ENCODE assay signal across 13 cellular contexts in the genomic region with DNA sequence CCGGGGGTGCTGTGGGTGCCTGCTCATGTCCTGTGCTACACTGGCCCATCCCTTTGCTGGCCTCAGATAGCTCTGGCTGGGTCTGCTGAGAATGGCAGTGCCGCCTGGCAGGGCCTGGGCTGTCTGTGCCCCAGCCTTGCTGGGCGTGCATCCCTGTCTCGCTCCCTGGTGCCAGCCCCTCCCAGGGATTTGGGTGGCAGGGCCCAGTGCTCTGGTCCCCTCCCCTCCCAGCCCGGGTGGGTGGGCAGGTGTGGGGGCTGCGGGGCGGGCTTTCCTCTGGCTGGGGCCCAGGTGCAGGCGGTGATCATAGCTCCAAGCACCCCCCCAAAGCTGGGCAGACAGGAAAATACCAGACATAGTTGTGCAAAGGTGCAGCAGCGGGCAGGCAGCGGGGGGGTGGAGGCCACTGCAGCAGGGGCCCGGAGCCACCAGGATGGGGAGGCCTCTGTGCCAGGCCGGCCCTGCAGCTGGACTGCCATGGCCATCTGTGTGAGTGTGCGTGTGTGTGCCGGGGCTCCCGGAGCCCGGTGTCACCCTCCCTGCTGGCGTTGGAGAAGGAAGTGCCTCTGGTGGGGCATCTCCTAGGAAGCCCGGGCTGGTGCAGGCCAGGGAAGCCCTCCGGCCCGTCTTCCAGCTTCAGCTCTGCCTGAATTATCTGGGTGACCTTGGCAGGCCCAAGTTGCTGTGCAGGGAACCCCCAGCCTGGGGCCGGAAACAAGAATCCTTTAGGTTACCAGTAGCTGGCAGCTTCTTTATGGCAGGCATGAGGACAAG. TPM values are rescaled to one million over a fixed set of nuclear protein-coding genes. Genes with fewer than 3 reads are reported as not detected.
DNase-seq lines count a peak whose midpoint lies in the region; ATAC-seq, FAIRE-seq and TF ChIP-seq lines count a peak whose summit lies in the region.
"Had no signal": no experiment of that assay in that cellular context is flagged by ENCODE, and none has a peak within 500 bp of the region (broad histone marks: within the 10 kb centered on the region; RNA-seq: fewer than 3 reads in every experiment).

No MANE protein-coding gene starts in this region.

- DNase-seq in A549 (ENCODE audit: low read depth in 1 of 2, low spot score in 1 of 2) (no peak), amygdala (lab: John Stamatoyannopoulos, UW) (peak in 29 of 56 donors; percentile 9 to 76 (median 36)), right cardiac atrium (peak in 2 of 3 donors; percentile 71 to 79), mesenteric fat pad (ENCODE audit: low spot score) (no peak), NCI-H446 (lab: John Stamatoyannopoulos, UW) (no peak), T-helper 1 cell (no peak), Karpas-422 (no peak)
- DNase-seq: activated CD4-positive, alpha-beta T cell treated with anti-CD3 and anti-CD28 coated beads, Interleukin-2, amount 50 U/mL, for 1 hour; erythroblast; NCI-H2107; stimulated activated naive CD8-positive, alpha-beta T cell treated with anti-CD3 and anti-CD28 coated beads, Interleukin-15, Interleukin-2, amounts not matched to agents 100 U/mL and 50 U/mL, for 24 hours had no signal

- intact Hi-C loops in right cardiac atrium (cut with DNase I) = loop anchor here in 2 of 4 donors (10.0 kb wide), 2 partner anchors 118 to 128 kb away; no protein-coding TSS in a partner anchor

- peak overlapping the region; percentile 93 for H3K4me2 ChIP-seq in A549
- H3K4me2 ChIP-seq in Karpas-422 (ENCODE audit: low read depth, low read length, poor library complexity, severe bottlenecking) = no peak overlapping the region

- POLR2A ChIA-PET in A549 (lab: Yijun Ruan, JAX) = interaction anchor here (1.1 to 2.5 kb wide), 4 partner anchors 8 to 52 kb away, joined by 3 to 11 read pairs (median 8); partner anchors contain the start of genes GLIS2 and PAM16

- H3K79me2 ChIP-seq in Karpas-422 (ENCODE audit: low read length) = no peaks in the 10 kb centered on the region

- TF ChIP-seq POLR2A in A549 (IDR thresholded peaks at IDR 0.05; ENCODE audit: low read length) = no peak

- no peak for TF ChIP-seq EP300 in A549 (IDR thresholded peaks at IDR 0.05)

- FAIRE-seq in A549 (lab: Jason Lieb, UNC) = no peak

- no peak overlapping the region for H3K9ac ChIP-seq in rectal smooth muscle tissue (ENCODE audit: low read length)
- no peak overlapping the region for H3K9ac ChIP-seq in Karpas-422 (ENCODE audit: low read length)

- CTCF ChIA-PET in A549 (lab: Yijun Ruan, JAX) = interaction anchor here (0.7 to 22.8 kb wide), 10 partner anchors 8 to 80 kb away, joined by 3 to 423 read pairs (median 6); partner anchors contain the start of gene GLIS2

- no peaks in the 10 kb centered on the region for H3K9me3 ChIP-seq in A549
- H3K9me3 ChIP-seq in right cardiac atrium (ENCODE audit: control insufficient read depth, low read length) = no peaks in the 10 kb centered on the region
- H3K9me3 ChIP-seq in Karpas-422 (ENCODE audit: low read length) = no peaks in the 10 kb centered on the region

- TF ChIP-seq CTCF in A549 (IDR thresholded peaks at IDR 0.05) = no peak

- 38% methylated on average over 9 of the region's 21 CpGs for WGBS in A549 (ENCODE audit: missing lambda C conversion rate)
- WGBS in right cardiac atrium = 47% methylated on average over 21 of the region's 21 CpGs

- H3K27ac ChIP-seq in A549 (peak overlapping the region; percentile 78 to 96), right cardiac atrium (ENCODE audit: low read length) (peak overlapping the region; percentile 44), rectal smooth muscle tissue (ENCODE audit: low read depth, low read length) (peak overlapping the region; percentile 70), Karpas-422 (ENCODE audit: low read length) (no peak overlapping the region)

- H4K20me1 ChIP-seq in Karpas-422 (ENCODE audit: insufficient read depth, low read depth, low read length) = no peaks in the 10 kb centered on the region

- no peak overlapping the region for H2AFZ ChIP-seq in Karpas-422 (ENCODE audit: low read length)

- H3K4me3 ChIP-seq in A549 = no peak overlapping the region; the same call in 2 of the 3 replicates
- no peak overlapping the region for H3K4me3 ChIP-seq in right cardiac atrium (ENCODE audit: low read length)
- no peak overlapping the region for H3K4me3 ChIP-seq in rectal smooth muscle tissue (ENCODE audit: low read length)
- no peak overlapping the region for H3K4me3 ChIP-seq in Karpas-422 (ENCODE audit: low read length)

- peaks cover 90% of the 10 kb centered on the region for H3K4me1 ChIP-seq in A549
- H3K4me1 ChIP-seq in right cardiac atrium (ENCODE audit: control insufficient read depth, insufficient read depth, low read length) = peaks cover 28% of the 10 kb centered on the region
- peaks cover 32% of the 10 kb centered on the region for H3K4me1 ChIP-seq in rectal smooth muscle tissue (ENCODE audit: control insufficient read depth, insufficient read depth, low read length)
- peaks cover 14% of the 10 kb centered on the region for H3K4me1 ChIP-seq in Karpas-422 (ENCODE audit: low read length)

- no peaks in the 10 kb centered on the region for H3K9me2 ChIP-seq in Karpas-422 (replicated peaks; ENCODE audit: insufficient read depth, low read length)

- ATAC-seq in A549 = peak; percentile 36 to 59
- ATAC-seq in right cardiac atrium = peak in 1 of 2 donors; percentile 4
- ATAC-seq: activated naive CD4-positive, alpha-beta T cell treated with anti-CD3 and anti-CD28 coated beads, Interleukin-2, amount 50 U/mL, for 72 hours; stimulated activated naive CD8-positive, alpha-beta T cell treated with anti-CD3 and anti-CD28 coated beads, Interleukin-15, Interleukin-2, amounts not matched to agents 100 U/mL and 50 U/mL, for 24 hours had no signal

- no peaks in the 10 kb centered on the region for H3K27me3 ChIP-seq in right cardiac atrium (ENCODE audit: control insufficient read depth, insufficient read depth)
- H3K27me3 ChIP-seq in rectal smooth muscle tissue (ENCODE audit: control insufficient read depth, insufficient read depth, low read length) = peaks cover 2% of the 10 kb centered on the region
- H3K27me3 ChIP-seq in Karpas-422 (ENCODE audit: low read length) = no peaks in the 10 kb centered on the region

- no peaks in the 10 kb centered on the region for H3K36me3 ChIP-seq in rectal smooth muscle tissue (ENCODE audit: control insufficient read depth, insufficient read depth, low read length)
- H3K36me3 ChIP-seq in Karpas-422 (ENCODE audit: insufficient read depth, low read length) = no peaks in the 10 kb centered on the region

- TF ChIP-seq RAD21 in A549 (conservative IDR thresholded peaks at IDR 0.05 in 1 of 2, IDR thresholded peaks at IDR 0.05 in 1 of 2) = no peak

TF ChIP-seq in A549, 52 proteins besides CTCF, POLR2A, EP300 and RAD21 (continues in another document):
- TF ChIP-seq ESRRA (IDR thresholded peaks at IDR 0.05; ENCODE audit: borderline replicate concordance, low read length) = no peak
- no peak for TF ChIP-seq HOXB5 (CRISPR knock-in tag; IDR thresholded peaks at IDR 0.05)
- TF ChIP-seq HOXB13 (CRISPR knock-in tag; IDR thresholded peaks at IDR 0.05; ENCODE audit: low read depth) = no peak
- no peak for TF ChIP-seq TP53 (CRISPR knock-in tag; IDR thresholded peaks at IDR 0.05)
- no peak for TF ChIP-seq CBX8 (IDR thresholded peaks at IDR 0.05)
- TF ChIP-seq MYC (IDR thresholded peaks at IDR 0.05; ENCODE audit: borderline replicate concordance, low read length) = no peak
- no peak for TF ChIP-seq SMC3 (IDR thresholded peaks at IDR 0.05)
- TF ChIP-seq EHF (CRISPR knock-in tag; IDR thresholded peaks at IDR 0.05) = no peak
- no peak for TF ChIP-seq POLR2AphosphoS2 (conservative IDR thresholded peaks at IDR 0.05; ENCODE audit: low read length)
- no peak for TF ChIP-seq KDM1A (IDR thresholded peaks at IDR 0.05; ENCODE audit: low read depth)

RNA-seq across cellular contexts. Expression of gene GLIS2, which starts 7.4 kb away (rescaled TPM):
- polyA plus RNA-seq in A549 (2011; rRNA removed) (5.5 and 6.8 TPM in 2 replicates), A549 (2017; fragmentation: RNase III; extraction: RNeasy Plus Mini Kit Qiagen cat#74134 plus additional on column Dnase treatment) (15.8 to 19.5 TPM (median 16.3 TPM) in 3 replicates), right cardiac atrium (15.2 TPM)
- polyA plus RNA-seq in A549 (2012; cell fraction: cytosol; rRNA removed) = 20.8 and 29.4 TPM in 2 replicates
- polyA plus RNA-seq in A549 (2012; cell fraction: nucleus; rRNA removed) = 37.1 and 54.5 TPM in 2 replicates
- 3.3 and 6.4 TPM in 2 replicates for polyA minus RNA-seq in A549 (2011; rRNA and poly(A)+ RNA removed)
- total RNA-seq in right cardiac atrium (10 to 100 TPM; 20.0 to 34.6 (median 33.1) TPM), mesenteric fat pad (14.2 TPM)
- total RNA-seq in Karpas-422 (2014; rRNA removed; shearing (Covaris generic); ENCODE audit: low replicate concordance) = 0.07 TPM in 1 of 2 replicates, not detected in the other

RNA-seq across cellular contexts. Expression of gene PAM16, which starts 27.9 kb away (rescaled TPM):
- polyA plus RNA-seq in A549 (2011; rRNA removed) = 42.5 and 55.1 TPM in 2 replicates
- 169 and 194 TPM in 2 replicates for polyA plus RNA-seq in A549 (2012; cell fraction: cytosol; rRNA removed)
- 144 and 160 TPM in 2 replicates for polyA plus RNA-seq in A549 (2012; cell fraction: nucleus; rRNA removed)
- 58.7 to 64.3 TPM (median 59.1 TPM) in 3 replicates for polyA plus RNA-seq in A549 (2017; fragmentation: RNase III; extraction: RNeasy Plus Mini Kit Qiagen cat#74134 plus additional on column Dnase treatment)
- 9.2 and 9.3 TPM in 2 replicates for polyA minus RNA-seq in A549 (2011; rRNA and poly(A)+ RNA removed)
- 10 to 100 TPM; 57.6 to 61.9 (median 59.7) TPM for total RNA-seq in right cardiac atrium
- 131 TPM for polyA plus RNA-seq in right cardiac atrium
- 38.2 TPM for total RNA-seq in mesenteric fat pad
- total RNA-seq in Karpas-422 (2014; rRNA removed; shearing (Covaris generic); ENCODE audit: low replicate concordance) = 65.6 and 126 TPM in 2 replicates

RNA-seq across cellular contexts. Expression of gene VASN, which starts 48.4 kb away (rescaled TPM):
- 2.0 and 2.3 TPM in 2 replicates for polyA plus RNA-seq in A549 (2011; rRNA removed)
- polyA plus RNA-seq in A549 (2012; cell fraction: cytosol; rRNA removed) = 6.1 and 9.5 TPM in 2 replicates
- polyA plus RNA-seq in A549 (2012; cell fraction: nucleus; rRNA removed) = 14.0 and 32.6 TPM in 2 replicates
- polyA plus RNA-seq in A549 (2017; fragmentation: RNase III; extraction: RNeasy Plus Mini Kit Qiagen cat#74134 plus additional on column Dnase treatment) = 4.0 to 4.7 TPM (median 4.2 TPM) in 3 replicates
- polyA minus RNA-seq in A549 (2011; rRNA and poly(A)+ RNA removed) = 1.3 and 1.8 TPM in 2 replicates
- 10 to 100 TPM; 11.4 to 21.3 (median 13.6) TPM for total RNA-seq in right cardiac atrium
- polyA plus RNA-seq in right cardiac atrium = 10.7 TPM
- total RNA-seq in mesenteric fat pad = 26.6 TPM
- total RNA-seq in Karpas-422 (2014; rRNA removed; shearing (Covaris generic); ENCODE audit: low replicate concordance) = 4.1 and 8.9 TPM in 2 replicates
- total RNA-seq: activated naive CD4-positive, alpha-beta T cell treated with anti-CD3 and anti-CD28 coated beads, Interleukin-2, amount 50 U/mL, for 72 hours had no signal

RNA-seq across cellular contexts. Expression of gene TFAP4, which starts 50.4 kb away (rescaled TPM):
- polyA plus RNA-seq in A549 (2011; rRNA removed) (7.0 and 7.2 TPM in 2 replicates), A549 (2017; fragmentation: RNase III; extraction: RNeasy Plus Mini Kit Qiagen cat#74134 plus additional on column Dnase treatment) (13.6 to 15.7 TPM (median 14.7 TPM) in 3 replicates), right cardiac atrium (2.1 TPM)
- polyA plus RNA-seq in A549 (2012; cell fraction: cytosol; rRNA removed) = 19.1 and 22.2 TPM in 2 replicates
- polyA plus RNA-seq in A549 (2012; cell fraction: nucleus; rRNA removed) = 25.1 and 33.1 TPM in 2 replicates
- 30.3 and 41.0 TPM in 2 replicates for polyA minus RNA-seq in A549 (2011; rRNA and poly(A)+ RNA removed)
- total RNA-seq in right cardiac atrium (1 to 10 TPM; 2.3 to 4.2 (median 3.5) TPM), mesenteric fat pad (8.2 TPM)
- total RNA-seq in Karpas-422 (2014; rRNA removed; shearing (Covaris generic); ENCODE audit: low replicate concordance) = 32.4 and 38.9 TPM in 2 replicates

Comparison
In these comparisons a context has a peak if more than half of its experiments do, and no peak if none do; other contexts are left out.
1. DNase-seq: peak in amygdala (29 of 56) and right cardiac atrium (2 of 3); none in A549 (0 of 2), mesenteric fat pad (single experiment), NCI-H446 (0 of 2), T-helper 1 cell (0 of 5) and Karpas-422 (single experiment).
2. RNA of gene GLIS2, which starts 7.4 kb away (total RNA-seq): 20.0 to 34.6 TPM in right cardiac atrium and 14.2 TPM in mesenteric fat pad (single experiment); 0.07 TPM in Karpas-422; every median in the first group is over 10 times any median in the second.